Comparison of ENCODE assay signal across 1 cellular context in the genomic region with DNA sequence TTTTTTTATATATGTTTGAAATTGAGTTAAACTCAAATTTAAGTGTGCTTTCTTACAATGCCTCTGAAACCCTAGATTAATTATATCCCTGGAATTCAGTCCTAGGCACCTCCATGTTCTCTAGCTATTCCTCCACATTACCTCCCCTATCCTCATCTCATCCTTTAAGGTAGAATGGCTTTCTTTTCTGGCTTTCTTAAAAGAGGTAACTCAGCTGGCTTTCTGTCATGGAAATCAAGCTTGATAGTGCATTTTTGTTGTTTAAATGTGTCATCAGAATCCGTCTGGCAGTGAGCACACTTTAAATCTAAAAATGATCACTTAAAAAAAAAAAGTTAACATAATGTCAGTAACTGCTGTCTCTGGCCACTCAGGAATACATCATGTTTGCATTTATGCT.
TF ChIP-seq lines count a peak whose summit lies in the region.

No MANE protein-coding gene starts in this region.

TF ChIP-seq in IMR-90, 13 proteins besides CTCF, POLR2A, EP300 and RAD21:
- TF ChIP-seq BHLHE40 (IDR thresholded peaks at IDR 0.05; ENCODE audit: low read depth, low read length): no peak
- TF ChIP-seq RCOR1 (IDR thresholded peaks at IDR 0.05; ENCODE audit: insufficient replicate concordance, low read length): no peak
- no peak for TF ChIP-seq FOS (IDR thresholded peaks at IDR 0.05; ENCODE audit: low read depth, low read length)
- TF ChIP-seq NFE2L2 (IDR thresholded peaks at IDR 0.05; ENCODE audit: low read depth, low read length): no peak
- TF ChIP-seq MXI1 (IDR thresholded peaks at IDR 0.05; ENCODE audit: borderline replicate concordance, low read depth, low read length): no peak
- no peak for TF ChIP-seq SMC3 (IDR thresholded peaks at IDR 0.05; ENCODE audit: low read depth, low read length)
- TF ChIP-seq CEBPB (IDR thresholded peaks at IDR 0.05; ENCODE audit: low read depth, low read length): no peak
- no peak for TF ChIP-seq MAZ (IDR thresholded peaks at IDR 0.05; ENCODE audit: borderline replicate concordance, low read depth, low read length)
